In the genomic region with DNA sequence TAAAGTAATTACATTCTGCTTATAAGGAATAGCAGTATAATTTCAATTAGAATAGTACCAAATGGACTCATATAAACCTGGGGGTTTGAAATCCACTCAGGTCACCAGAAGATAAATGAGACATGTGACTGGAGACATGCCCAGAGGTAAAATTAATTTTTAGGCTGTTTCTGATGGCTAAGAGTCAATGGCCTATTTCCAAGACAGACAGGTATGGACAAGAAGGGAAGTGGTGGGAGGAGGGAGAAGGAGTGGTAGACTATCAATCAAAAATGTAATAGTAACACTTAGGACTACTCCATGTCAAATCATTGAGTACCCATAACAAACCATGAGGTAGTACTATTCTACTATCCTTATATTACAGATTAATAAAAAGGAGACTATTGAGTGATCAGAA, we compare ENCODE assay signal across 22 cellular contexts.
"Had no signal": no experiment of that assay in that cellular context is flagged by ENCODE, and none has a peak within 500 bp of the region (broad histone marks: within the 10 kb centered on the region; RNA-seq: fewer than 3 reads in every experiment).

No MANE protein-coding gene starts in this region.

- FAIRE-seq: endothelial cell of umbilical vein, small intestine, urothelium cell line had no signal

- DNase-seq: dermis blood vessel endothelial cell; effector memory CD4-positive, alpha-beta T cell; gastrocnemius medialis; head of caudate nucleus; kidney; mesenchymal stem cell; mucosa of descending colon; naive B cell; right lobe of liver; small intestine; stimulated activated CD4-positive, alpha-beta T cell treated with anti-CD3 and anti-CD28 coated beads, Interleukin-15, amount 100 ng/mL, for 24 hours; stimulated activated CD4-positive, alpha-beta T cell treated with anti-CD3 and anti-CD28 coated beads, Interleukin-2, amount 100 ng/mL, for 48 hours; stimulated activated naive B cell treated with anti-CD40 and anti-IgM and Interleukin-4, amounts not matched to agents 10 μg/mL and 1 μg/mL and 100 μg/mL, for 72 hours had no signal

- H3K4me3 ChIP-seq: coronary artery, gastrocnemius medialis, hepatocyte, lung, mucosa of descending colon, neural progenitor cell, right lobe of liver, thoracic aorta, tibial nerve, upper lobe of left lung had no signal

- H3K36me3 ChIP-seq: gastrocnemius medialis, neural progenitor cell, right lobe of liver, thoracic aorta, tibial nerve, upper lobe of left lung had no signal

- H3K27me3 ChIP-seq: gastrocnemius medialis, hepatocyte, neural progenitor cell, right lobe of liver, tibial nerve, upper lobe of left lung had no signal
